In genomic region chr6:136921936-136922679, GRCh38 we compare ENCODE assay signal across 8 cellular contexts. TPM values are rescaled to one million over a fixed set of nuclear protein-coding genes. Genes with fewer than 3 reads are reported as not detected.
DNase-seq lines count a peak whose midpoint lies in the region; ATAC-seq and TF ChIP-seq lines count a peak whose summit lies in the region.

TSS of gene SLC35D3 (plus strand) at chr6:136922301. CDS start at chr6:136922429, 128 bp downstream.

- ATAC-seq in activated B cell treated with CpG ODN at 0.5 μM for 24 hours (ENCODE audit: low read depth) (peak; percentile 52), GM21576 (IDR thresholded peaks at IDR 0.05; ENCODE audit: unreplicated experiment) (no peak)

- H3K9me3 Mint-ChIP-seq in CD8-positive, alpha-beta memory T cell, result no peaks in the 10 kb centered on the region
- no peaks in the 10 kb centered on the region for H3K9me3 Mint-ChIP-seq in activated B cell treated with CpG ODN at 0.5 μM for 24 hours
- H3K9me3 Mint-ChIP-seq in nephron, result no peaks in the 10 kb centered on the region

- peaks cover 23% of the 10 kb centered on the region for H3K4me1 ChIP-seq in CD8-positive, alpha-beta memory T cell (ENCODE audit: insufficient read depth, low read length)
- H3K4me1 ChIP-seq in fibroblast of lung (ENCODE audit: control insufficient read depth, extremely low read depth, insufficient read depth, low read length), result peaks cover 5% of the 10 kb centered on the region

- H3K9me3 ChIP-seq in CD8-positive, alpha-beta memory T cell (ENCODE audit: low read length), result no peaks in the 10 kb centered on the region
- no peaks in the 10 kb centered on the region for H3K9me3 ChIP-seq in fibroblast of lung (ENCODE audit: control insufficient read depth, insufficient read depth, low read depth, low read length)

- intact Hi-C loops in activated B cell treated with CpG ODN at 0.5 μM for 24 hours (cut with micrococcal nuclease), result loop anchor here (2.0 to 10.0 kb wide), 4 partner anchors 99 to 1417 kb away; partner anchors contain the start of genes OLIG3 and PEX7

- H3K4me2 ChIP-seq in fibroblast of lung (ENCODE audit: extremely low read depth, insufficient read depth, low read length), result peak within 1 kb of the TSS; percentile 94

- H3K4me3 ChIP-seq in CD8-positive, alpha-beta memory T cell (ENCODE audit: low read length), result peak within 1 kb of the TSS; percentile 37
- peak within 1 kb of the TSS; percentile 43 to 57 (median 51) for H3K4me3 ChIP-seq in fibroblast of lung (replicated peaks in 1 of 4; ENCODE audit: control extremely low read depth in 1 of 4, insufficient read depth in 1 of 4, low read depth in 3 of 4, low read length in 4 of 4)

- peaks cover 17 to 36% (median 25%) of the 10 kb centered on the region in 3 donors for H3K4me1 Mint-ChIP-seq in CD8-positive, alpha-beta memory T cell
- H3K4me1 Mint-ChIP-seq in activated B cell treated with CpG ODN at 0.5 μM for 24 hours (peaks cover 29% of the 10 kb centered on the region), nephron (peaks cover 14% of the 10 kb centered on the region)

- DNase-seq in CD8-positive, alpha-beta memory T cell, result peak in 1 of 5 donors; percentile 6
- DNase-seq in HT-29 (ENCODE audit: low spot score), result peak; percentile 13
- DNase-seq in activated B cell treated with CpG ODN at 0.5 μM for 24 hours, result peak; percentile 36
- peak in 1 of 2 donors; percentile 28 for DNase-seq in fibroblast of lung (ENCODE audit: low read depth in 2 of 2)
- DNase-seq in NCI-H446 treated with DMSO at 0.1 percent for 48 hours (lab: John Stamatoyannopoulos, UW), result no peak
- no peak for DNase-seq in NCI-H2171 (lab: John Stamatoyannopoulos, UW)

- no peaks in the 10 kb centered on the region for H3K79me2 ChIP-seq in fibroblast of lung (ENCODE audit: control insufficient read depth, insufficient read depth, low read length)

- TF ChIP-seq CTCF in activated B cell treated with CpG ODN at 0.5 μM for 24 hours (IDR thresholded peaks at IDR 0.05) (no peak), fibroblast of lung (conservative IDR thresholded peaks at IDR 0.05 in 1 of 2, IDR thresholded peaks at IDR 0.05 in 1 of 2; ENCODE audit: low read depth in 1 of 2, low read length in 2 of 2) (no peak), nephron (IDR thresholded peaks at IDR 0.05; ENCODE audit: unreplicated experiment in 3 of 3) (no peak)

- peaks cover 17% of the 10 kb centered on the region for H3K27me3 ChIP-seq in CD8-positive, alpha-beta memory T cell (ENCODE audit: insufficient read depth, low read length, poor library complexity, severe bottlenecking)
- peaks cover 33% of the 10 kb centered on the region for H3K27me3 ChIP-seq in fibroblast of lung (ENCODE audit: control insufficient read depth, insufficient read depth, low read length)

- CTCF ChIA-PET in CD8-positive, alpha-beta memory T cell (lab: Charles Lee), result interaction anchor here (1.0 kb wide), 1 partner anchor 10 kb away, joined by 3 read pairs; no protein-coding TSS in a partner anchor
- CTCF ChIA-PET in activated B cell treated with CpG ODN at 0.5 μM for 24 hours (lab: Charles Lee), result interaction anchor here (1.3 to 1.7 kb wide), 2 partner anchors 130 to 278 kb away, joined by 5 read pairs; partner anchors contain the start of gene MAP3K5

- H3K27ac Mint-ChIP-seq in CD8-positive, alpha-beta memory T cell, result peak within 1 kb of the TSS in 2 of 8 donors; percentile 58 to 72
- H3K27ac Mint-ChIP-seq in activated B cell treated with CpG ODN at 0.5 μM for 24 hours, result no peak within 1 kb of the TSS
- H3K27ac Mint-ChIP-seq in nephron, result no peak within 1 kb of the TSS

- H2AFZ ChIP-seq in fibroblast of lung (ENCODE audit: low read length), result peak within 1 kb of the TSS; percentile 33

- peak within 1 kb of the TSS; percentile 16 for H3K9ac ChIP-seq in fibroblast of lung (ENCODE audit: insufficient read depth, low read length)

- H3K27ac ChIP-seq in CD8-positive, alpha-beta memory T cell (ENCODE audit: low read depth, low read length), result no peak within 1 kb of the TSS
- no peak within 1 kb of the TSS for H3K27ac ChIP-seq in fibroblast of lung (ENCODE audit: insufficient read depth, low read length)

- no peaks in the 10 kb centered on the region for H4K20me1 ChIP-seq in fibroblast of lung (ENCODE audit: control insufficient read depth, extremely low read depth, insufficient read depth, low read length)

- H3K36me3 Mint-ChIP-seq in CD8-positive, alpha-beta memory T cell, result no peaks in the 10 kb centered on the region
- H3K36me3 Mint-ChIP-seq in activated B cell treated with CpG ODN at 0.5 μM for 24 hours (ENCODE audit: low read depth) (no peaks in the 10 kb centered on the region), nephron (ENCODE audit: low read depth) (peaks cover 5% of the 10 kb centered on the region)

- peak within 1 kb of the TSS; percentile 76 to 94 (median 78) for H3K4me3 Mint-ChIP-seq in CD8-positive, alpha-beta memory T cell
- peak within 1 kb of the TSS; percentile 83 for H3K4me3 Mint-ChIP-seq in activated B cell treated with CpG ODN at 0.5 μM for 24 hours
- H3K4me3 Mint-ChIP-seq in nephron, result peak within 1 kb of the TSS; percentile 85 to 88 (median 86)

- H3K36me3 ChIP-seq in CD8-positive, alpha-beta memory T cell (ENCODE audit: insufficient read depth, low read length), result no peaks in the 10 kb centered on the region
- H3K36me3 ChIP-seq in fibroblast of lung (ENCODE audit: control insufficient read depth, insufficient read depth, low read length), result no peaks in the 10 kb centered on the region

- H3K27me3 Mint-ChIP-seq in CD8-positive, alpha-beta memory T cell, result peaks cover 37 to 59% of the 10 kb centered on the region in 2 donors
- H3K27me3 Mint-ChIP-seq in activated B cell treated with CpG ODN at 0.5 μM for 24 hours (peaks cover 45% of the 10 kb centered on the region), nephron (ENCODE audit: low read depth) (peaks cover 71% of the 10 kb centered on the region)

- POLR2A ChIA-PET in CD8-positive, alpha-beta memory T cell (lab: Charles Lee), result interaction anchor here (0.6 to 0.7 kb wide), 2 partner anchors 95 to 130 kb away, joined by 3 to 5 read pairs; partner anchors contain the start of gene MAP3K5
- POLR2A ChIA-PET in activated B cell treated with CpG ODN at 0.5 μM for 24 hours (lab: Charles Lee), result interaction anchor here (0.6 kb wide), 1 partner anchor 192 kb away, joined by 5 read pairs; no protein-coding TSS in a partner anchor

RNA-seq across cellular contexts. Expression of gene SLC35D3, which starts in this region (rescaled TPM):
- total RNA-seq in CD8-positive, alpha-beta memory T cell, result not detected
- not detected for polyA plus RNA-seq in CD8-positive, alpha-beta memory T cell
- total RNA-seq in HT-29 (2014; rRNA removed; shearing (Covaris generic)), result 0.05 and 0.66 TPM in 2 replicates
- total RNA-seq in activated B cell treated with CpG ODN at 0.5 μM for 24 hours (not detected in 2 replicates), fibroblast of lung (not detected in 2 replicates)
- polyA plus RNA-seq in fibroblast of lung, result not detected in 2 replicates
- not detected in 2 replicates for polyA plus RNA-seq in fibroblast of lung (2012)
- polyA minus RNA-seq in fibroblast of lung (ENCODE audit: low replicate concordance), result not detected in 2 replicates

Comparison
In these comparisons a context has a peak if more than half of its experiments do, and no peak if none do; other contexts are left out.
1. Peak in DNase-seq in HT-29; RNA of the gene not detected or under 1 TPM.
2. Peak in DNase-seq and ATAC-seq in activated B cell treated with CpG ODN at 0.5 μM for 24 hours; RNA of the gene not detected or under 1 TPM.